1 cellular context compared by ENCODE assay signal in the genomic region with DNA sequence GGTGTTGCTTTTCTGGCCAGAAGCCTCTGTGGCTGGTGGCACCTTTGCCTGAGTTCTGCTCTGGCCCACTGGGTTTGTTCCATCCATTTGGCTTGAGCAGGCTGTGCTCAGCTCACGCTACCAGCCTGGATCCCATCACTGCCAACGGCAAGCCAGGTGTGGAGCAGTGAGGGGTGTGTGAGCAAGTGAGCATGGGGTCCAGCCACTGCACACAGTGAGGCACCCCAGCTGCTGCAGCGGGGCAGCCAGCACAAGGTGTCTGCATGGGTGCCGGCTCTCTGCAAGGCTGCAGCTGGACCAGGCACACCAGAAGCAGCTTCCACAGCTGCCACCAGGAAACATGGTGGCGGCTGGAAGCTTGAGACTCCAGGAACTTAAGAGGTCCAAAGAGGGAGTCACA.
TF ChIP-seq lines count a peak whose summit lies in the region.

No MANE protein-coding gene starts in this region.

TF ChIP-seq in H1, 55 proteins besides CTCF, POLR2A, EP300 and RAD21 (continued from another document):
- TF ChIP-seq SRF (IDR thresholded peaks at IDR 0.05; ENCODE audit: low read depth, low read length) (no peak), SAP30 (IDR thresholded peaks at IDR 0.05; ENCODE audit: insufficient read depth, insufficient replicate concordance, low read length) (no peak), BACH1 (IDR thresholded peaks at IDR 0.05; ENCODE audit: low read length) (no peak), BRCA1 (IDR thresholded peaks at IDR 0.05; ENCODE audit: low read depth, low read length) (no peak), SP2 (IDR thresholded peaks at IDR 0.05; ENCODE audit: low read length) (no peak)
